Comparison of ENCODE assay signal across 19 cellular contexts in genomic region chr7:90752051-90752450, GRCh38.
DNase-seq lines count a peak whose midpoint lies in the region; ATAC-seq and TF ChIP-seq lines count a peak whose summit lies in the region.
"Had no signal": no experiment of that assay in that cellular context is flagged by ENCODE, and none has a peak within 500 bp of the region (broad histone marks: within the 10 kb centered on the region; RNA-seq: fewer than 3 reads in every experiment).

No MANE protein-coding gene starts in this region.

- H3K9ac ChIP-seq in Karpas-422 (ENCODE audit: low read length), result no peak overlapping the region

- H3K4me2 ChIP-seq in DOHH2 (ENCODE audit: low read length) (peak overlapping the region; percentile 1; the same call in 1 of the 2 replicates), Karpas-422 (ENCODE audit: low read depth, low read length, poor library complexity, severe bottlenecking) (peak overlapping the region; percentile 5)

- H3K36me3 ChIP-seq in DOHH2 (ENCODE audit: control insufficient read depth, low read length) (peaks cover 95% of the 10 kb centered on the region), Karpas-422 (ENCODE audit: insufficient read depth, low read length) (peaks cover 30% of the 10 kb centered on the region), SJCRH30 (peaks cover 45% of the 10 kb centered on the region)

- H4K20me1 ChIP-seq in DOHH2 (ENCODE audit: control insufficient read depth, insufficient read depth, low read depth, low read length), result no peaks in the 10 kb centered on the region
- H4K20me1 ChIP-seq in Karpas-422 (ENCODE audit: insufficient read depth, low read depth, low read length), result no peaks in the 10 kb centered on the region

- H3K9me3 ChIP-seq in DOHH2 (ENCODE audit: control insufficient read depth, insufficient read depth, low read length) (peaks cover 3% of the 10 kb centered on the region; the same call in 1 of the 2 replicates), Karpas-422 (ENCODE audit: low read length) (no peaks in the 10 kb centered on the region), SJCRH30 (replicated peaks) (no peaks in the 10 kb centered on the region)

- H3K27me3 ChIP-seq in DOHH2 (ENCODE audit: control insufficient read depth, low read length) (no peaks in the 10 kb centered on the region), Karpas-422 (ENCODE audit: low read length) (no peaks in the 10 kb centered on the region), SJCRH30 (no peaks in the 10 kb centered on the region)

- H3K27ac ChIP-seq in DOHH2 (ENCODE audit: low read depth, low read length), result no peak overlapping the region
- peak overlapping the region; percentile 93 for H3K27ac ChIP-seq in Karpas-422 (ENCODE audit: low read length)
- no peak overlapping the region for H3K27ac ChIP-seq in SJCRH30
- H3K27ac ChIP-seq: 22Rv1, C4-2B had no signal

- TF ChIP-seq CTCF in DOHH2 (IDR thresholded peaks at IDR 0.05; ENCODE audit: low read depth, low read length, poor library complexity, severe bottlenecking), result no peak

- H3K79me2 ChIP-seq in DOHH2 (ENCODE audit: control insufficient read depth, low read length) (peaks cover 94% of the 10 kb centered on the region), Karpas-422 (ENCODE audit: low read length) (peaks cover 54% of the 10 kb centered on the region)

- peaks cover 56% of the 10 kb centered on the region for H3F3A ChIP-seq in DOHH2 (ENCODE audit: control insufficient read depth, insufficient read depth)

- peaks cover 99% of the 10 kb centered on the region for H3K4me1 ChIP-seq in DOHH2 (ENCODE audit: control insufficient read depth, low read length)
- peaks cover 99% of the 10 kb centered on the region for H3K4me1 ChIP-seq in Karpas-422 (ENCODE audit: low read length)
- H3K4me1 ChIP-seq in SJCRH30, result no peaks in the 10 kb centered on the region

- H3K4me3 ChIP-seq in DOHH2 (ENCODE audit: low read length) (no peak overlapping the region), Karpas-422 (ENCODE audit: low read length) (no peak overlapping the region), SJCRH30 (no peak overlapping the region)
- H3K4me3 ChIP-seq: K562 had no signal

- DNase-seq in Karpas-422 (no peak), T-helper 2 cell (no peak), DMS 273 (lab: John Stamatoyannopoulos, UW; ENCODE audit: unreplicated experiment) (no peak), SJCRH30 (no peak)
- DNase-seq in activated CD8-positive, alpha-beta memory T cell treated with anti-CD3 and anti-CD28 coated beads, Interleukin-2, amount 50 U/mL, for 48 hours, result no peak
- DNase-seq: AML-193, DMS 273 treated with DMSO at 0.1 percent for 48 hours, DND-41, GDM1, MV-4-11, NCI-H1694 treated with DMSO at 0.1 percent for 48 hours had no signal

- ATAC-seq in GM19035 (IDR thresholded peaks at IDR 0.05; ENCODE audit: unreplicated experiment) (peak; percentile 53), HG02938 (IDR thresholded peaks at IDR 0.05; ENCODE audit: unreplicated experiment) (peak; percentile 60)
- ATAC-seq: K562, Panc1, Right ventricle myocardium inferior had no signal

- H3K9me2 ChIP-seq in DOHH2 (replicated peaks; ENCODE audit: control insufficient read depth, low read length) (no peaks in the 10 kb centered on the region), Karpas-422 (replicated peaks; ENCODE audit: insufficient read depth, low read length) (no peaks in the 10 kb centered on the region)

- no peak overlapping the region for H2AFZ ChIP-seq in Karpas-422 (ENCODE audit: low read length)
